Comparison of ENCODE assay signal across 1 cellular context in genomic region chr4:150852237-150852636, GRCh38.
TF ChIP-seq lines count a peak whose summit lies in the region.

No MANE protein-coding gene starts in this region.

TF ChIP-seq in GM12878, 131 proteins besides CTCF, POLR2A, EP300 and RAD21:
- TF ChIP-seq NRF1 (conservative IDR thresholded peaks at IDR 0.05; ENCODE audit: low read depth, low read length) = no peak
- no peak for TF ChIP-seq NBN (IDR thresholded peaks at IDR 0.05)
- TF ChIP-seq SMAD1 (IDR thresholded peaks at IDR 0.05; ENCODE audit: low read depth, partially characterized antibody) = no peak
- TF ChIP-seq CHD2 (IDR thresholded peaks at IDR 0.05; ENCODE audit: borderline replicate concordance, low read depth, low read length) = no peak
- TF ChIP-seq KAT2A (conservative IDR thresholded peaks at IDR 0.05; ENCODE audit: control insufficient read depth, low read depth, low read length) = no peak
- TF ChIP-seq ZNF622 (IDR thresholded peaks at IDR 0.05) = no peak
- no peak for TF ChIP-seq BRCA1 (IDR thresholded peaks at IDR 0.05; ENCODE audit: low read depth, low read length)
- no peak for TF ChIP-seq ZNF24 (IDR thresholded peaks at IDR 0.05)
- TF ChIP-seq SREBF2 (IDR thresholded peaks at IDR 0.05; ENCODE audit: low read length) = no peak
TF ChIP-seq in GM12878: peak in this region for 0.
